In the genomic region with DNA sequence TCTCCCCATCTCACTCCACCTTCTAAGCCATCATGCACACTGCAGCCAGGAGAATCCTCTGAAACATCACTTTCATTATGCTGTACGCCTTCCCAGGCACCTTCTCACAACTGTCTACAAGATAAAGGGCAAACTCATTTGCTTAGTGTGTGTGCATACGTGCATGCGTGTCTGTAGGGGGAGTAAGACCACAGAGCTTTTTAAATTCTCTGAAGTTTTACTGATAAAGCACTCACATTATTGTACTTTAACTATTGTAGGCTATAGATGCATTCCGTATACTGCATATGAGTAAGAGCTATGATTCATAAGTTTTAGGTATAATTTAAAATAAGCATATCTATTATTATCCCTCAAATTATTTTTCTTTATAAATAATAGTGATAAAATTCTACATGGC, we compare ENCODE assay signal across 2 cellular contexts.
TF ChIP-seq lines count a peak whose summit lies in the region.

No MANE protein-coding gene starts in this region.

TF ChIP-seq in SK-N-SH, 30 proteins besides CTCF, POLR2A, EP300 and RAD21:
- TF ChIP-seq SIN3A (IDR thresholded peaks at IDR 0.05; ENCODE audit: borderline replicate concordance, low read depth, low read length): no peak
- no peak for TF ChIP-seq YY1 (IDR thresholded peaks at IDR 0.05; ENCODE audit: low read depth)
- TF ChIP-seq FOXJ3 (CRISPR knock-in tag; IDR thresholded peaks at IDR 0.05): no peak
- no peak for TF ChIP-seq EZH2phosphoT487 (IDR thresholded peaks at IDR 0.05; ENCODE audit: borderline replicate concordance, low read depth)
- TF ChIP-seq RCOR1 (IDR thresholded peaks at IDR 0.05; ENCODE audit: low read length): no peak
- TF ChIP-seq RFX5 (IDR thresholded peaks at IDR 0.05; ENCODE audit: low read length): no peak
- TF ChIP-seq NRF1 (IDR thresholded peaks at IDR 0.05; ENCODE audit: low read depth, low read length): no peak
- no peak for TF ChIP-seq POLR2AphosphoS5 (IDR thresholded peaks at IDR 0.05; ENCODE audit: low read depth, low read length)
- no peak for TF ChIP-seq GABPA (IDR thresholded peaks at IDR 0.05; ENCODE audit: low read depth)

TF ChIP-seq in SK-N-SH treated with all-trans-retinoic acid at 6 μM for 48 hours, 23 proteins besides CTCF, POLR2A, EP300 and RAD21:
- no peak for TF ChIP-seq ESRRG (CRISPR knock-in tag; IDR thresholded peaks at IDR 0.05)
- no peak for TF ChIP-seq ZNF8 (CRISPR knock-in tag; IDR thresholded peaks at IDR 0.05)
- TF ChIP-seq ZFP30 (CRISPR knock-in tag; IDR thresholded peaks at IDR 0.05): no peak
- TF ChIP-seq, protein P1, sequence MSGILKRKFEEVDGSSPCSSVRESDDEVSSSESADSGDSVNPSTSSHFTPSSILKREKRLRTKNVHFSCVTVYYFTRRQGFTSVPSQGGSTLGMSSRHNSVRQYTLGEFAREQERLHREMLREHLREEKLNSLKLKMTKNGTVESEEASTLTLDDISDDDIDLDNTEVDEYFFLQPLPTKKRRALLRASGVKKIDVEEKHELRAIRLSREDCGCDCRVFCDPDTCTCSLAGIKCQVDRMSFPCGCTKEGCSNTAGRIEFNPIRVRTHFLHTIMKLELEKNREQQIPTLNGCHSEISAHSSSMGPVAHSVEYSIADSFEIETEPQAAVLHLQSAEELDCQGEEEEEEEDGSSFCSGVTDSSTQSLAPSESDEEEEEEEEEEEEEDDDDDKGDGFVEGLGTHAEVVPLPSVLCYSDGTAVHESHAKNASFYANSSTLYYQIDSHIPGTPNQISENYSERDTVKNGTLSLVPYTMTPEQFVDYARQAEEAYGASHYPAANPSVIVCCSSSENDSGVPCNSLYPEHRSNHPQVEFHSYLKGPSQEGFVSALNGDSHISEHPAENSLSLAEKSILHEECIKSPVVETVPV (CRISPR knock-in tag; IDR thresholded peaks at IDR 0.05): no peak
- no peak for TF ChIP-seq PPARA (CRISPR knock-in tag; IDR thresholded peaks at IDR 0.05; ENCODE audit: borderline replicate concordance)
- no peak for TF ChIP-seq POU6F1 (CRISPR knock-in tag; IDR thresholded peaks at IDR 0.05; ENCODE audit: borderline replicate concordance, low read depth)
- no peak for TF ChIP-seq ZNF70 (CRISPR knock-in tag; IDR thresholded peaks at IDR 0.05)
- no peak for TF ChIP-seq ZC3H10 (CRISPR knock-in tag; IDR thresholded peaks at IDR 0.05)
- TF ChIP-seq, protein P2, sequence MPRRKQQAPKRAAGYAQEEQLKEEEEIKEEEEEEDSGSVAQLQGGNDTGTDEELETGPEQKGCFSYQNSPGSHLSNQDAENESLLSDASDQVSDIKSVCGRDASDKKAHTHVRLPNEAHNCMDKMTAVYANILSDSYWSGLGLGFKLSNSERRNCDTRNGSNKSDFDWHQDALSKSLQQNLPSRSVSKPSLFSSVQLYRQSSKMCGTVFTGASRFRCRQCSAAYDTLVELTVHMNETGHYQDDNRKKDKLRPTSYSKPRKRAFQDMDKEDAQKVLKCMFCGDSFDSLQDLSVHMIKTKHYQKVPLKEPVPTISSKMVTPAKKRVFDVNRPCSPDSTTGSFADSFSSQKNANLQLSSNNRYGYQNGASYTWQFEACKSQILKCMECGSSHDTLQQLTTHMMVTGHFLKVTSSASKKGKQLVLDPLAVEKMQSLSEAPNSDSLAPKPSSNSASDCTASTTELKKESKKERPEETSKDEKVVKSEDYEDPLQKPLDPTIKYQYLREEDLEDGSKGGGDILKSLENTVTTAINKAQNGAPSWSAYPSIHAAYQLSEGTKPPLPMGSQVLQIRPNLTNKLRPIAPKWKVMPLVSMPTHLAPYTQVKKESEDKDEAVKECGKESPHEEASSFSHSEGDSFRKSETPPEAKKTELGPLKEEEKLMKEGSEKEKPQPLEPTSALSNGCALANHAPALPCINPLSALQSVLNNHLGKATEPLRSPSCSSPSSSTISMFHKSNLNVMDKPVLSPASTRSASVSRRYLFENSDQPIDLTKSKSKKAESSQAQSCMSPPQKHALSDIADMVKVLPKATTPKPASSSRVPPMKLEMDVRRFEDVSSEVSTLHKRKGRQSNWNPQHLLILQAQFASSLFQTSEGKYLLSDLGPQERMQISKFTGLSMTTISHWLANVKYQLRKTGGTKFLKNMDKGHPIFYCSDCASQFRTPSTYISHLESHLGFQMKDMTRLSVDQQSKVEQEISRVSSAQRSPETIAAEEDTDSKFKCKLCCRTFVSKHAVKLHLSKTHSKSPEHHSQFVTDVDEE (CRISPR knock-in tag; IDR thresholded peaks at IDR 0.05): no peak
- TF ChIP-seq GLIS3 (CRISPR knock-in tag; IDR thresholded peaks at IDR 0.05): no peak
- TF ChIP-seq PATZ1 (CRISPR knock-in tag; IDR thresholded peaks at IDR 0.05; ENCODE audit: borderline replicate concordance): no peak
- no peak for TF ChIP-seq TCF4 (CRISPR knock-in tag; IDR thresholded peaks at IDR 0.05; ENCODE audit: borderline replicate concordance)
- no peak for TF ChIP-seq ZFP3 (CRISPR knock-in tag; IDR thresholded peaks at IDR 0.05)
- no peak for TF ChIP-seq RARB (CRISPR knock-in tag; IDR thresholded peaks at IDR 0.05)
- TF ChIP-seq TOX (CRISPR knock-in tag; IDR thresholded peaks at IDR 0.05; ENCODE audit: borderline replicate concordance): no peak
- no peak for TF ChIP-seq ZNF565 (CRISPR knock-in tag; conservative IDR thresholded peaks at IDR 0.05; ENCODE audit: low read depth)
- no peak for TF ChIP-seq SNAI2 (CRISPR knock-in tag; IDR thresholded peaks at IDR 0.05)
